14 cellular contexts compared by ENCODE assay signal in genomic region chr1:44315521-44315920, GRCh38. TPM values are rescaled to one million over a fixed set of nuclear protein-coding genes. Genes with fewer than 3 reads are reported as not detected.
A peak's percentile ranks its signal among the peaks of the same experiment; 100 is the strongest.
DNase-seq lines count a peak whose midpoint lies in the region; ATAC-seq and TF ChIP-seq lines count a peak whose summit lies in the region.
"Had no signal": no experiment of that assay in that cellular context is flagged by ENCODE, and none has a peak within 500 bp of the region (broad histone marks: within the 10 kb centered on the region; RNA-seq: fewer than 3 reads in every experiment).

No MANE protein-coding gene starts in this region.

- H3K79me2 ChIP-seq in mesendoderm (ENCODE audit: control insufficient read depth, insufficient read depth, low read length), result no peaks in the 10 kb centered on the region

- H3K36me3 ChIP-seq in HEK293 (ENCODE audit: control insufficient read depth in 2 of 2, insufficient read depth in 1 of 2, low read length in 2 of 2), result peaks cover 7 to 97% of the 10 kb centered on the region in 2 experiments
- H3K36me3 ChIP-seq in mesendoderm (ENCODE audit: control insufficient read depth, insufficient read depth, low read length), result peaks cover 4% of the 10 kb centered on the region
- H3K36me3 ChIP-seq: BE2C had no signal

- no peak overlapping the region for H3K4ac ChIP-seq in mesendoderm (ENCODE audit: low read depth, low read length)

- no peak overlapping the region for H4K5ac ChIP-seq in mesendoderm (ENCODE audit: low read length)

- no peak overlapping the region for H3K23ac ChIP-seq in mesendoderm (ENCODE audit: low read length)

- H3K4me1 ChIP-seq in HEK293 (ENCODE audit: control insufficient read depth, insufficient read depth, low read length) (no peaks in the 10 kb centered on the region), mesendoderm (ENCODE audit: control insufficient read depth, low read depth, low read length) (no peaks in the 10 kb centered on the region)
- H3K4me1 ChIP-seq: BE2C had no signal

- H2BK5ac ChIP-seq in mesendoderm (ENCODE audit: low read length), result no peak overlapping the region

- H3K4me3 ChIP-seq in HEK293 (ENCODE audit: low read depth, low read length) (no peak overlapping the region), mesendoderm (ENCODE audit: low read length) (no peak overlapping the region), coronary artery (no peak overlapping the region)

- no peaks in the 10 kb centered on the region for H3K27me3 ChIP-seq in mesendoderm (ENCODE audit: insufficient read depth, low read length, poor library complexity)
- H3K27me3 ChIP-seq: BE2C had no signal

- no peak overlapping the region for H3K27ac ChIP-seq in HEK293 (ENCODE audit: extremely low read depth, low read depth, low read length)
- H3K27ac ChIP-seq in mesendoderm (ENCODE audit: low read depth, low read length), result no peak overlapping the region
- no peak overlapping the region for H3K27ac ChIP-seq in coronary artery

- H3K18ac ChIP-seq in mesendoderm (ENCODE audit: low read length), result no peak overlapping the region

- peaks cover 1% of the 10 kb centered on the region for H3K79me1 ChIP-seq in mesendoderm (ENCODE audit: low read length)

- TF ChIP-seq CTCF in HEK293 (tag by site-specific recombination; IDR thresholded peaks at IDR 0.05) (no peak), coronary artery (IDR thresholded peaks at IDR 0.05) (no peak)

- CTCF ChIA-PET in HEK293 (lab: Yijun Ruan, JAX), result interaction anchor here (0.6 to 1.9 kb wide), 10 partner anchors 9 to 337 kb away, joined by 3 to 11 read pairs (median 4); no protein-coding TSS in a partner anchor

- no peak overlapping the region for H4K8ac ChIP-seq in mesendoderm (ENCODE audit: low read depth, low read length)

- no peak for ATAC-seq in GM18909 (IDR thresholded peaks at IDR 0.05; ENCODE audit: poor library complexity, unreplicated experiment)
- ATAC-seq: CD8-positive, alpha-beta T cell; SK-N-SH treated with all-trans-retinoic acid at 6 μM for 48 hours had no signal

- DNase-seq in D341Med (ENCODE audit: low spot score), result peak; percentile 77
- peak; percentile 63 for DNase-seq in NCI-H82 treated with DMSO at 0.1 percent for 48 hours (lab: John Stamatoyannopoulos, UW; ENCODE audit: unreplicated experiment)
- peak; percentile 26 for DNase-seq in mesendoderm
- DNase-seq in NCI-H1694 treated with DMSO at 0.1 percent for 48 hours (lab: John Stamatoyannopoulos, UW), result no peak
- DNase-seq in coronary artery (ENCODE audit: low spot score), result no peak
- DNase-seq: BE2C; CD8-positive, alpha-beta T cell; MV-4-11; NCI-H1417 treated with DMSO at 0.1 percent for 48 hours; NCI-H748 treated with DMSO at 0.1 percent for 48 hours; SHP77 had no signal

- no peak overlapping the region for H3K4me2 ChIP-seq in mesendoderm (ENCODE audit: low read length)

- no peak overlapping the region for H2BK15ac ChIP-seq in mesendoderm (replicated peaks; ENCODE audit: low read depth)

- H3K9ac ChIP-seq in mesendoderm (ENCODE audit: low read length), result no peak overlapping the region

- H3K56ac ChIP-seq in mesendoderm (ENCODE audit: low read length), result no peak overlapping the region

- H3K9me3 ChIP-seq in HEK293 (ENCODE audit: control insufficient read depth, insufficient read depth, low read depth, low read length), result no peaks in the 10 kb centered on the region
- H3K9me3 ChIP-seq: BE2C had no signal

- POLR2A ChIA-PET in HEK293 (lab: Yijun Ruan, JAX), result no interaction called here

- no peak overlapping the region for H2BK120ac ChIP-seq in mesendoderm (ENCODE audit: low read depth, low read length)

- H2AK5ac ChIP-seq in mesendoderm (ENCODE audit: low read length), result no peak overlapping the region

TF ChIP-seq in HEK293, 187 proteins besides CTCF, POLR2A, EP300 and RAD21:
- peak; percentile 38; the same call in 1 of the 2 replicates for TF ChIP-seq ZBTB17 (tag by site-specific recombination; IDR thresholded peaks at IDR 0.05)
- TF ChIP-seq ZNF324 (tag by site-specific recombination; IDR thresholded peaks at IDR 0.05), result no peak
- peak; percentile 34; the same call in 1 of the 2 replicates for TF ChIP-seq ZBTB6 (tag by site-specific recombination; IDR thresholded peaks at IDR 0.05)
TF ChIP-seq in HEK293: peak in this region for 2.

RNA-seq across cellular contexts. Expression of gene ERI3, which starts 39.5 kb away (rescaled TPM):
- 56.6 TPM for polyA plus RNA-seq in mesendoderm (2013, experiment 1 of 2)
- polyA plus RNA-seq in mesendoderm (2013, experiment 2 of 2), result 53.9 TPM

Comparison
In these comparisons a context has a peak if more than half of its experiments do, and no peak if none do; other contexts are left out.
1. DNase-seq: peak in D341Med (single experiment), NCI-H82 treated with DMSO at 0.1 percent for 48 hours (single experiment) and mesendoderm (single experiment); none in NCI-H1694 treated with DMSO at 0.1 percent for 48 hours (single experiment) and coronary artery (single experiment).